ENCODE assay signal across 14 cellular contexts in the genomic region with DNA sequence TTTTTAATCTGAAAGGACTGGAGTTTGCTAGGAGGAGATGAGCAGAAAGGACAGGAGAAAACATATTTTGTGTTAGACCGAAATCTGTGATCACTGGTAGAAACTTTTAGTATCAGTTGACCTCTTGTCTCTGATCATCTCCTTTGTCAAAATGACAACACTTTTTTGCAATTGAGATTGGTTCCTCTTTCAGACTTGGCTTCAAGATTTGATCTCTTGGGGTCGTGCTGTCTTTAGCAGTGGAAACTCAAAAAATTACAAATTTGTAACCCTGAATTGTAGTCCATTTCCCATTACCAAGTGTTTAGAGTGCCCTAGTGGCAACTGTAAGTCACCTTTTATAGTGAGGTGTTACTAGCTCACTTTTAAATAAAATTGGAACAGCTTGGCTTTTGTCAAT.
A peak's percentile ranks its signal among the peaks of the same experiment; 100 is the strongest.
DNase-seq lines count a peak whose midpoint lies in the region; ATAC-seq and TF ChIP-seq lines count a peak whose summit lies in the region.
"Had no signal": no experiment of that assay in that cellular context is flagged by ENCODE, and none has a peak within 500 bp of the region (broad histone marks: within the 10 kb centered on the region; RNA-seq: fewer than 3 reads in every experiment).

No MANE protein-coding gene starts in this region.

- H3K9me2 ChIP-seq in SU-DHL-6 (replicated peaks; ENCODE audit: insufficient read depth, low read length) = no peaks in the 10 kb centered on the region

- peak overlapping the region in 7 of 11 experiments; percentile 3 to 37 (median 26); a peak in 9 of 22 replicates for H3K4me2 ChIP-seq in BLaER1 treated with 17β-estradiol and CSF1 and Interleukin-3, amounts not matched to agents 10 nM and 100 nM
- H3K4me2 ChIP-seq in SU-DHL-6 (ENCODE audit: low read depth, low read length, poor library complexity, severe bottlenecking) = peak overlapping the region; percentile 69

- intact Hi-C loops in CD4-positive, alpha-beta memory T cell (cut with micrococcal nuclease) = loop anchor here (5.0 kb wide), 1 partner anchor 35 kb away; no protein-coding TSS in a partner anchor

- H3K9ac ChIP-seq in BLaER1 treated with 17β-estradiol and CSF1 and Interleukin-3, amounts not matched to agents 10 nM and 100 nM = no peak overlapping the region
- H3K9ac ChIP-seq in SU-DHL-6 (ENCODE audit: low read length) = peak overlapping the region; percentile 45

- peak overlapping the region in 4 of 11 experiments; percentile 2 to 36 (median 19); a peak in 4 of 22 replicates for H3K27ac ChIP-seq in BLaER1 treated with 17β-estradiol and CSF1 and Interleukin-3, amounts not matched to agents 10 nM and 100 nM
- peak overlapping the region; percentile 32 for H3K27ac ChIP-seq in CD4-positive, alpha-beta memory T cell (ENCODE audit: low read depth, low read length)
- H3K27ac ChIP-seq in SU-DHL-6 (ENCODE audit: low read depth, low read length) (peak overlapping the region; percentile 94), gastroesophageal sphincter (peak overlapping the region in 3 of 4 donors; percentile 18 to 71 (median 23))
- H3K27ac ChIP-seq: SK-N-MC had no signal

- H3K27me3 Mint-ChIP-seq in CD4-positive, alpha-beta memory T cell = no peaks in the 10 kb centered on the region

- H3K27me3 ChIP-seq in BLaER1 treated with 17β-estradiol and CSF1 and Interleukin-3, amounts not matched to agents 10 nM and 100 nM = no peaks in the 10 kb centered on the region
- no peaks in the 10 kb centered on the region for H3K27me3 ChIP-seq in CD4-positive, alpha-beta memory T cell (ENCODE audit: insufficient read depth, low read length)
- H3K27me3 ChIP-seq in SU-DHL-6 (ENCODE audit: low read length) (no peaks in the 10 kb centered on the region), gastroesophageal sphincter (no peaks in the 10 kb centered on the region)

- POLR2A ChIA-PET in CD4-positive, alpha-beta memory T cell (lab: Charles Lee; ENCODE audit: partially characterized antibody) = interaction anchor here (0.7 to 1.9 kb wide), 5 partner anchors 15 to 107 kb away, joined by 3 to 8 read pairs (median 4); a partner anchor contains a TSS

- DNase-seq in CD4-positive, alpha-beta memory T cell = no peak
- DNase-seq in NCI-H1694 treated with DMSO at 0.1 percent for 48 hours (lab: John Stamatoyannopoulos, UW) = no peak
- DNase-seq in midbrain (lab: John Stamatoyannopoulos, UW) = no peak
- DNase-seq: central memory CD4-positive, alpha-beta T cell; Kasumi-1; NCI-H2029 treated with DMSO at 0.1 percent for 48 hours; stimulated activated CD4-positive, alpha-beta T cell treated with anti-CD3 and anti-CD28 coated beads, Interleukin-4, amount 100 ng/mL, for 1 hour; stimulated activated naive CD4-positive, alpha-beta T cell had no signal

- H3K4me1 ChIP-seq in BLaER1 treated with 17β-estradiol and CSF1 and Interleukin-3, amounts not matched to agents 10 nM and 100 nM = peaks cover 46 to 61% (median 55%) of the 10 kb centered on the region in 10 experiments
- peaks cover 49% of the 10 kb centered on the region for H3K4me1 ChIP-seq in CD4-positive, alpha-beta memory T cell (ENCODE audit: insufficient read depth, low read length)
- H3K4me1 ChIP-seq in gastroesophageal sphincter = peaks cover 34 to 81% (median 39%) of the 10 kb centered on the region in 3 donors

- H3K36me3 Mint-ChIP-seq in CD4-positive, alpha-beta memory T cell = peaks cover 26 to 44% of the 10 kb centered on the region in 2 donors

- TF ChIP-seq CTCF in SU-DHL-6 (IDR thresholded peaks at IDR 0.05; ENCODE audit: insufficient read depth, low read length, poor library complexity, severe bottlenecking) (no peak), gastroesophageal sphincter (IDR thresholded peaks at IDR 0.05) (no peak)

- ATAC-seq in gastroesophageal sphincter (no peak), HG03108 (IDR thresholded peaks at IDR 0.05; ENCODE audit: unreplicated experiment) (no peak)

- peaks cover 42 to 77% (median 73%) of the 10 kb centered on the region in 11 experiments for H3K36me3 ChIP-seq in BLaER1 treated with 17β-estradiol and CSF1 and Interleukin-3, amounts not matched to agents 10 nM and 100 nM
- H3K36me3 ChIP-seq in CD4-positive, alpha-beta memory T cell (ENCODE audit: insufficient read depth, low read length) = no peaks in the 10 kb centered on the region
- H3K36me3 ChIP-seq in SU-DHL-6 (ENCODE audit: low read length) = peaks cover 22% of the 10 kb centered on the region
- H3K36me3 ChIP-seq in gastroesophageal sphincter = peaks cover 0 to 60% of the 10 kb centered on the region in 2 donors

- peak overlapping the region in 5 of 8 donors; percentile 7 to 62 (median 26) for H3K4me3 Mint-ChIP-seq in CD4-positive, alpha-beta memory T cell

- H3F3A ChIP-seq in SU-DHL-6 (ENCODE audit: insufficient read depth) = peaks cover 97% of the 10 kb centered on the region

- H3K9me3 Mint-ChIP-seq in CD4-positive, alpha-beta memory T cell = no peaks in the 10 kb centered on the region

- H3K27ac Mint-ChIP-seq in CD4-positive, alpha-beta memory T cell = peak overlapping the region; percentile 53 to 94 (median 89)

- H3K79me2 ChIP-seq in SU-DHL-6 (ENCODE audit: insufficient read depth, low read length) = peaks cover 31% of the 10 kb centered on the region

- 94 to 95% methylated on average over 2 of the region's 2 CpGs for WGBS in gastroesophageal sphincter (ENCODE audit: low coverage in 1 of 2), 2 donors

- CTCF ChIA-PET in CD4-positive, alpha-beta memory T cell (lab: Charles Lee; ENCODE audit: partially characterized antibody) = interaction anchor here (0.7 to 1.5 kb wide), 4 partner anchors 18 to 195 kb away, joined by 3 to 4 read pairs (median 3); no protein-coding TSS in a partner anchor

- TF ChIP-seq POLR2A in gastroesophageal sphincter (IDR thresholded peaks at IDR 0.05) = no peak

- no peak for TF ChIP-seq EP300 in gastroesophageal sphincter (IDR thresholded peaks at IDR 0.05)

- peaks cover 42 to 58% (median 49%) of the 10 kb centered on the region in 4 donors for H3K4me1 Mint-ChIP-seq in CD4-positive, alpha-beta memory T cell

- H2AFZ ChIP-seq in SU-DHL-6 (ENCODE audit: low read depth, low read length, severe bottlenecking) = no peak overlapping the region

- H3K4me3 ChIP-seq in BLaER1 treated with 17β-estradiol and CSF1 and Interleukin-3, amounts not matched to agents 10 nM and 100 nM = no peak overlapping the region
- H3K4me3 ChIP-seq in CD4-positive, alpha-beta memory T cell (ENCODE audit: low read length in 2 of 2) = no peak overlapping the region
- H3K4me3 ChIP-seq in SU-DHL-6 (ENCODE audit: insufficient read depth, low read length, poor library complexity, severe bottlenecking) = no peak overlapping the region
- no peak overlapping the region for H3K4me3 ChIP-seq in gastroesophageal sphincter
- H3K4me3 ChIP-seq: HAP-1, SK-N-MC had no signal

- no peaks in the 10 kb centered on the region for H3K9me3 ChIP-seq in BLaER1 treated with 17β-estradiol and CSF1 and Interleukin-3, amounts not matched to agents 10 nM and 100 nM (replicated peaks in 1 of 11)
- H3K9me3 ChIP-seq in CD4-positive, alpha-beta memory T cell (ENCODE audit: control insufficient read depth in 1 of 2, low read length in 2 of 2) = no peaks in the 10 kb centered on the region
- H3K9me3 ChIP-seq in SU-DHL-6 (ENCODE audit: insufficient read depth, low read length) (no peaks in the 10 kb centered on the region), gastroesophageal sphincter (no peaks in the 10 kb centered on the region)
- H3K9me3 ChIP-seq: HAP-1 had no signal

- peaks cover 0 to 83% (median 0%) of the 10 kb centered on the region in 11 experiments; a peak in 7 of 22 replicates for H4K20me1 ChIP-seq in BLaER1 treated with 17β-estradiol and CSF1 and Interleukin-3, amounts not matched to agents 10 nM and 100 nM
- H4K20me1 ChIP-seq in SU-DHL-6 (ENCODE audit: low read depth, low read length) = no peaks in the 10 kb centered on the region
